Comparison of ENCODE assay signal across 9 cellular contexts in the genomic region with DNA sequence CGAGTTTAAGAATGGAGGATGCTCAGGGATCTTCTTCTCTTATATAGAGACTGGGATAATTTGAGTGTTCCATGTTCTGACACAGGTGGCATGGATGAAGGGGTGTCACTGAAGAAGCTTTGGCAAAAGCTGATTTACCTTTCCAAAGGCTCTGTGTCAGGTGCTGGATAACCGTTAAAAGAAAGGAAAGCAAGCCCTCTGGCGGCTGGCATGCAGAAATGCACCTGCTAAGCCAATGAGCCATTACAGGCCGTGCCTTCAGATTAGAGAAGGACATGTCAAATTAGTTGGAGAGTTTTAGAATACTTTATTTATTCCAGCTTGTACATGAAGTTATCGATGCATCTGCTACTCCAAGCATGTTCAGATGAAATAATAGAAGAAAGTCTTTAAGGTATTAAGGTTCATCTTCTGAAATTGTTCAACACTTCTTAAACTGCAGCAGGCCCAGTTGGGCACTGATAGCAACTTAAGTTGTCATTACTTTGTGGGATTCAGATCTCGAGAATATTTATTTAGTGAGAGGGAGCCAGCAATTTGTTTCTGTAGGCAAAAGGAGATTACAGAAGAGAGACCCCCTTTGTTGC.
DNase-seq lines count a peak whose midpoint lies in the region; ATAC-seq, FAIRE-seq and TF ChIP-seq lines count a peak whose summit lies in the region.
"Had no signal": no experiment of that assay in that cellular context is flagged by ENCODE, and none has a peak within 500 bp of the region (broad histone marks: within the 10 kb centered on the region; RNA-seq: fewer than 3 reads in every experiment).

No MANE protein-coding gene starts in this region.

- H3K36me3 Mint-ChIP-seq in activated CD4-positive, alpha-beta T cell treated with anti-CD3 and anti-CD28 coated beads for 36 hours (ENCODE audit: low read depth): no peaks in the 10 kb centered on the region
- no peaks in the 10 kb centered on the region for H3K36me3 Mint-ChIP-seq in chondrocyte (ENCODE audit: low read depth)

- no peaks in the 10 kb centered on the region for H3K4me1 ChIP-seq in Panc1 (ENCODE audit: control insufficient read depth, insufficient read depth, low read length)

- H3K9me3 Mint-ChIP-seq in activated CD4-positive, alpha-beta T cell treated with anti-CD3 and anti-CD28 coated beads for 36 hours (ENCODE audit: low read depth): no peaks in the 10 kb centered on the region
- H3K9me3 Mint-ChIP-seq in chondrocyte (ENCODE audit: low read depth): no peaks in the 10 kb centered on the region

- intact Hi-C loops in activated CD4-positive, alpha-beta T cell treated with anti-CD3 and anti-CD28 coated beads for 36 hours (cut with DNase I, micrococcal nuclease): no loop called here
- intact Hi-C loops in Panc1 (cut with micrococcal nuclease; ENCODE audit: unreplicated experiment): no loop called here

- no peaks in the 10 kb centered on the region for H3K4me1 Mint-ChIP-seq in activated CD4-positive, alpha-beta T cell treated with anti-CD3 and anti-CD28 coated beads for 36 hours
- no peaks in the 10 kb centered on the region for H3K4me1 Mint-ChIP-seq in chondrocyte (ENCODE audit: low read depth)

- POLR2A ChIA-PET in activated CD4-positive, alpha-beta T cell treated with anti-CD3 and anti-CD28 coated beads for 36 hours (lab: Charles Lee): no interaction called here
- POLR2A ChIA-PET in Panc1 (lab: Charles Lee): no interaction called here

- peaks cover 19% of the 10 kb centered on the region for H3K27me3 Mint-ChIP-seq in activated CD4-positive, alpha-beta T cell treated with anti-CD3 and anti-CD28 coated beads for 36 hours
- H3K27me3 Mint-ChIP-seq in chondrocyte (ENCODE audit: low read depth): peaks cover 20% of the 10 kb centered on the region

- CTCF ChIA-PET in activated CD4-positive, alpha-beta T cell treated with anti-CD3 and anti-CD28 coated beads for 36 hours (lab: Charles Lee): interaction anchor here (0.6 to 1.6 kb wide), 6 partner anchors 10 to 863 kb away, joined by 3 to 6 read pairs (median 4); no protein-coding TSS in a partner anchor
- CTCF ChIA-PET in Panc1 (lab: Charles Lee): interaction anchor here (0.6 kb wide), 1 partner anchor 78 kb away, joined by 9 read pairs; no protein-coding TSS in a partner anchor

- H3K9me3 ChIP-seq in Panc1 (ENCODE audit: control insufficient read depth, insufficient read depth, low read depth, low read length): no peaks in the 10 kb centered on the region

- ATAC-seq in activated CD4-positive, alpha-beta T cell treated with anti-CD3 and anti-CD28 coated beads for 36 hours: peak; percentile 51
- ATAC-seq in GM21390 (IDR thresholded peaks at IDR 0.05; ENCODE audit: unreplicated experiment) (peak; percentile 93), Panc1 (no peak)

- no TSS peak for BruUV-seq in Panc1 (replicated peaks; lab: Mats Ljungman, UMichigan)

- in situ Hi-C loops in Panc1 (cut with HindIII; ENCODE audit: low pct_unique_long_range_greater_than_20kb, low sequenced_read_pairs): no loop called here

- no peaks in the 10 kb centered on the region for H3K27me3 ChIP-seq in Panc1 (ENCODE audit: control insufficient read depth, insufficient read depth, low read length)

- H3K27ac ChIP-seq in Panc1 (ENCODE audit: low read length): no peak overlapping the region
- H3K27ac ChIP-seq: epithelial cell of prostate had no signal

- TF ChIP-seq CTCF in Panc1 (IDR thresholded peaks at IDR 0.05): peak; percentile 81
- peak; percentile 87 for TF ChIP-seq CTCF in chondrocyte (IDR thresholded peaks at IDR 0.05)

- no peak overlapping the region for H3K27ac Mint-ChIP-seq in activated CD4-positive, alpha-beta T cell treated with anti-CD3 and anti-CD28 coated beads for 36 hours
- H3K27ac Mint-ChIP-seq in chondrocyte (ENCODE audit: unreplicated experiment): no peak overlapping the region

- no peak for FAIRE-seq in frontal cortex (lab: Jason Lieb, UNC)

- no peak overlapping the region for H3K4me3 ChIP-seq in Panc1 (ENCODE audit: low read depth in 2 of 2, low read length in 2 of 2)

- DNase-seq in activated CD4-positive, alpha-beta T cell treated with anti-CD3 and anti-CD28 coated beads for 36 hours: peak; percentile 57
- no peak for DNase-seq in activated CD4-positive, alpha-beta T cell treated with anti-CD3 and anti-CD28 coated beads, Interleukin-2, amount 50 U/mL, for 4 hours
- DNase-seq in HK-2 (ENCODE audit: unreplicated experiment) (peak; percentile 20), Panc1 (ENCODE audit: low read depth, low spot score) (peak; percentile 22), chondrocyte (ENCODE audit: low spot score) (no peak), lung microvascular endothelial cell (ENCODE audit: low read depth in 2 of 2) (peak; percentile 40 to 58), frontal cortex (ENCODE audit: low spot score in 2 of 2) (no peak)

- no peak overlapping the region for H3K4me3 Mint-ChIP-seq in activated CD4-positive, alpha-beta T cell treated with anti-CD3 and anti-CD28 coated beads for 36 hours
- no peak overlapping the region for H3K4me3 Mint-ChIP-seq in chondrocyte (ENCODE audit: unreplicated experiment)

- no peaks in the 10 kb centered on the region for H3K36me3 ChIP-seq in Panc1 (ENCODE audit: control insufficient read depth, insufficient read depth, low read length)

Comparison
In these comparisons a context has a peak if more than half of its experiments do, and no peak if none do; other contexts are left out.
1. DNase-seq: peak in activated CD4-positive, alpha-beta T cell treated with anti-CD3 and anti-CD28 coated beads for 36 hours (single experiment), HK-2 (single experiment), Panc1 (single experiment) and lung microvascular endothelial cell (2 of 2); none in activated CD4-positive, alpha-beta T cell treated with anti-CD3 and anti-CD28 coated beads, Interleukin-2, amount 50 U/mL, for 4 hours (0 of 2), chondrocyte (single experiment) and frontal cortex (0 of 2).